Comparison of ENCODE assay signal across 26 cellular contexts in genomic region chr5:14568333-14568732, GRCh38.
"Had no signal": no experiment of that assay in that cellular context is flagged by ENCODE, and none has a peak within 500 bp of the region (broad histone marks: within the 10 kb centered on the region; RNA-seq: fewer than 3 reads in every experiment).

No MANE protein-coding gene starts in this region.

- H3K27ac ChIP-seq: stomach, testis, thoracic aorta, thyroid gland, tibial artery, tibial nerve, transverse colon, upper lobe of left lung, upper lobe of right lung, uterus, vagina had no signal

- H3K4me3 ChIP-seq: stomach, testis, thoracic aorta, thyroid gland, tibial artery, tibial nerve, transverse colon, upper lobe of left lung, upper lobe of right lung, uterus, vagina had no signal

- H3K9me3 ChIP-seq: stomach, testis, thoracic aorta, thyroid gland, tibial artery, tibial nerve, transverse colon, upper lobe of left lung, upper lobe of right lung, uterus, vagina had no signal

- DNase-seq: stimulated activated CD4-positive, alpha-beta T cell treated with anti-CD3 and anti-CD28 coated beads, Interleukin-2, amount 100 ng/mL, for 48 hours; stimulated activated CD4-positive, alpha-beta T cell treated with anti-CD3 and anti-CD28 coated beads, Interleukin-4, amount 100 ng/mL, for 1 hour; stimulated activated CD4-positive, alpha-beta T cell treated with anti-CD3 and anti-CD28 coated beads, Interleukin-4, amount 100 ng/mL, for 24 hours; stimulated activated CD4-positive, alpha-beta T cell treated with anti-CD3 and anti-CD28 coated beads, Interleukin-4, amount 100 ng/mL, for 4 hours; stimulated activated CD8-positive, alpha-beta memory T cell treated with anti-CD3 and anti-CD28 coated beads, Interleukin-4, amount 100 ng/mL, for 48 hours; stimulated activated naive B cell treated with anti-CD40 and anti-IgM and Interleukin-4, amounts not matched to agents 10 μg/mL and 1 μg/mL and 100 μg/mL, for 72 hours; stimulated activated naive CD4-positive, alpha-beta T cell; stimulated activated naive CD4-positive, alpha-beta T cell treated with Interleukin-2 at 50 U/mL for 16 hours; stimulated activated naive CD8-positive, alpha-beta T cell treated with anti-CD3 and anti-CD28 coated beads, Interleukin-15, amount 100 ng/mL, for 72 hours; stimulated activated naive CD8-positive, alpha-beta T cell treated with anti-CD3 and anti-CD28 coated beads, Interleukin-15, Interleukin-2, amounts not matched to agents 100 U/mL and 50 U/mL, for 24 hours; stomach; substantia nigra; testis; thyroid gland; tibial artery; transverse colon; trophoblast cell; upper lobe of left lung; upper lobe of right lung; uterus had no signal

- ATAC-seq: stimulated activated effector memory CD8-positive, alpha-beta T cell treated with anti-CD3 and anti-CD28 coated beads, Interleukin-12 subunit alpha, Interleukin-12 subunit beta, amount 100 ng/mL, for 72 hours; stimulated activated memory B cell treated with anti-CD40 and anti-IgM and Interleukin-4, amounts not matched to agents 10 μg/mL and 1 μg/mL and 100 μg/mL, for 72 hours; stimulated activated naive B cell treated with anti-CD40 and anti-IgM and Interleukin-4, amounts not matched to agents 10 μg/mL and 1 μg/mL and 100 μg/mL, for 72 hours; stimulated activated naive CD8-positive, alpha-beta T cell treated with anti-CD3 and anti-CD28 coated beads, Interleukin-15, amount 100 ng/mL, for 72 hours; stimulated activated naive CD8-positive, alpha-beta T cell treated with anti-CD3 and anti-CD28 coated beads, Interleukin-15, Interleukin-2, amounts not matched to agents 100 U/mL and 50 U/mL, for 24 hours; upper lobe of right lung had no signal

- H3K4me1 ChIP-seq: stomach, testis, thyroid gland, tibial artery, tibial nerve, transverse colon, upper lobe of left lung, upper lobe of right lung, uterus, vagina had no signal

- FAIRE-seq: urothelium cell line had no signal

- H3K36me3 ChIP-seq: stomach, thoracic aorta, thyroid gland, tibial artery, tibial nerve, transverse colon, upper lobe of left lung, upper lobe of right lung, uterus, vagina had no signal

- H3K27me3 ChIP-seq: stomach, testis, thyroid gland, tibial artery, tibial nerve, transverse colon, upper lobe of left lung, upper lobe of right lung, uterus, vagina had no signal
